In genomic region chr1:156705918-156706646, GRCh38 we compare ENCODE assay signal across 1 cellular context.
A peak's percentile ranks its signal among the peaks of the same experiment; 100 is the strongest.
TF ChIP-seq lines count a peak whose summit lies in the region.

No MANE protein-coding gene starts in this region.

TF ChIP-seq in IMR-90, 13 proteins besides CTCF, POLR2A, EP300 and RAD21:
- TF ChIP-seq MAZ (IDR thresholded peaks at IDR 0.05; ENCODE audit: borderline replicate concordance, low read depth, low read length) = peak; percentile 72; the same call in 1 of the 2 replicates
- TF ChIP-seq, protein P1, sequence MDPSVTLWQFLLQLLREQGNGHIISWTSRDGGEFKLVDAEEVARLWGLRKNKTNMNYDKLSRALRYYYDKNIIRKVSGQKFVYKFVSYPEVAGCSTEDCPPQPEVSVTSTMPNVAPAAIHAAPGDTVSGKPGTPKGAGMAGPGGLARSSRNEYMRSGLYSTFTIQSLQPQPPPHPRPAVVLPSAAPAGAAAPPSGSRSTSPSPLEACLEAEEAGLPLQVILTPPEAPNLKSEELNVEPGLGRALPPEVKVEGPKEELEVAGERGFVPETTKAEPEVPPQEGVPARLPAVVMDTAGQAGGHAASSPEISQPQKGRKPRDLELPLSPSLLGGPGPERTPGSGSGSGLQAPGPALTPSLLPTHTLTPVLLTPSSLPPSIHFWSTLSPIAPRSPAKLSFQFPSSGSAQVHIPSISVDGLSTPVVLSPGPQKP (IDR thresholded peaks at IDR 0.05; ENCODE audit: borderline replicate concordance, low read depth, low read length) = no peak
- TF ChIP-seq CEBPB (IDR thresholded peaks at IDR 0.05; ENCODE audit: low read depth, low read length) = no peak
- TF ChIP-seq SMC3 (IDR thresholded peaks at IDR 0.05; ENCODE audit: low read depth, low read length) = peak; percentile 48
- no peak for TF ChIP-seq BHLHE40 (IDR thresholded peaks at IDR 0.05; ENCODE audit: low read depth, low read length)
